Comparison of ENCODE assay signal across 25 cellular contexts in genomic region chr5:59536875-59537274, GRCh38.
"Had no signal": no experiment of that assay in that cellular context is flagged by ENCODE, and none has a peak within 500 bp of the region (broad histone marks: within the 10 kb centered on the region; RNA-seq: fewer than 3 reads in every experiment).

No MANE protein-coding gene starts in this region.

- H3K4me2 ChIP-seq: neural progenitor cell had no signal

- ATAC-seq: psoas muscle; right cardiac atrium; right lobe of liver; stimulated activated effector memory CD8-positive, alpha-beta T cell treated with anti-CD3 and anti-CD28 coated beads, Interleukin-12 subunit alpha, Interleukin-12 subunit beta, amount 100 ng/mL, for 72 hours; stimulated activated naive B cell treated with anti-CD40 and anti-IgM and Interleukin-4, amounts not matched to agents 10 μg/mL and 1 μg/mL and 100 μg/mL, for 72 hours had no signal

- H3K4me1 ChIP-seq: neural progenitor cell, right lobe of liver, thyroid gland, tibial nerve, upper lobe of left lung had no signal

- DNase-seq: occipital lobe; ovary; posterior cingulate gyrus; psoas muscle; right cardiac atrium; right lobe of liver; sigmoid colon; small intestine; stimulated activated CD4-positive, alpha-beta T cell treated with anti-CD3 and anti-CD28 coated beads, Interleukin-15, amount 100 ng/mL, for 24 hours; stimulated activated CD4-positive, alpha-beta T cell treated with anti-CD3 and anti-CD28 coated beads, Interleukin-2, amount 100 ng/mL, for 24 hours; stimulated activated CD4-positive, alpha-beta T cell treated with anti-CD3 and anti-CD28 coated beads, Interleukin-2, amount 100 ng/mL, for 48 hours; stimulated activated CD4-positive, alpha-beta T cell treated with anti-CD3 and anti-CD28 coated beads, Interleukin-4, amount 100 ng/mL, for 24 hours; stimulated activated naive B cell treated with anti-CD40 and anti-IgM and Interleukin-4, amounts not matched to agents 10 μg/mL and 1 μg/mL and 100 μg/mL, for 72 hours; stimulated activated naive CD4-positive, alpha-beta T cell treated with Interleukin-2 at 50 U/mL for 16 hours; stomach; thyroid gland; trophoblast cell; upper lobe of left lung had no signal

- FAIRE-seq: urothelium cell line had no signal

- H3K4me3 ChIP-seq: neural progenitor cell, ovary, psoas muscle, right lobe of liver, sigmoid colon, stomach, thoracic aorta, thyroid gland, tibial nerve, upper lobe of left lung, vagina had no signal

- H3K9me3 ChIP-seq: ovary, psoas muscle, right lobe of liver, sigmoid colon, stomach, thoracic aorta, thyroid gland, tibial nerve, upper lobe of left lung, vagina had no signal

- H3K36me3 ChIP-seq: neural progenitor cell, ovary, right lobe of liver, sigmoid colon, stomach, thoracic aorta, thyroid gland, tibial nerve, upper lobe of left lung, vagina had no signal

- H3K27ac ChIP-seq: neural progenitor cell, ovary, parathyroid adenoma, psoas muscle, right lobe of liver, stomach, thoracic aorta, thyroid gland, tibial nerve, upper lobe of left lung, vagina had no signal

- H3K27me3 ChIP-seq: neural progenitor cell, ovary, right lobe of liver, sigmoid colon, stomach, thyroid gland, tibial nerve, upper lobe of left lung, vagina had no signal
